Comparison of ENCODE assay signal across 14 cellular contexts in genomic region chr11:70038034-70038834, GRCh38. TPM values are rescaled to one million over a fixed set of nuclear protein-coding genes. Genes with fewer than 3 reads are reported as not detected.
"Had no signal": no experiment of that assay in that cellular context is flagged by ENCODE, and none has a peak within 500 bp of the region (broad histone marks: within the 10 kb centered on the region; RNA-seq: fewer than 3 reads in every experiment).

No MANE protein-coding gene starts in this region.

- H3K27me3 ChIP-seq: transverse colon had no signal

- H3K36me3 ChIP-seq: transverse colon had no signal

- H3K4me1 ChIP-seq: transverse colon had no signal

- H3K4me3 ChIP-seq: transverse colon had no signal

- H3K27ac ChIP-seq: transverse colon had no signal

- DNase-seq: activated CD4-positive, alpha-beta T cell treated with anti-CD3 and anti-CD28 coated beads for 1 hour; activated CD8-positive, alpha-beta T cell treated with anti-CD3 and anti-CD28 coated beads for 36 hours; activated naive CD4-positive, alpha-beta T cell; caudate nucleus; cortex of kidney; hippocampal formation; kidney glomerular epithelial cell; naive thymus-derived CD4-positive, alpha-beta T cell; small intestine; T-helper 9 cell; transverse colon had no signal

- FAIRE-seq: small intestine had no signal

RNA-seq across cellular contexts. Expression of gene ANO1, which starts 39.9 kb away (rescaled TPM):
- total RNA-seq: activated CD8-positive, alpha-beta T cell treated with anti-CD3 and anti-CD28 coated beads for 36 hours; activated T-helper 1 cell treated with anti-CD3 and anti-CD28 coated beads, Interleukin-12 subunit alpha, Interleukin-12 subunit beta, Interleukin-2, Interleukin-4 antibody, amounts not matched to agents 30 ng/mL and 10 ng/mL and 1 ng/mL, durations not matched to agents 14 hours and 24 hours and 36 hours; lung microvascular endothelial cell; mononuclear cell; naive thymus-derived CD4-positive, alpha-beta T cell had no signal
- polyA plus RNA-seq: naive thymus-derived CD4-positive, alpha-beta T cell had no signal
